ENCODE assay signal across 8 cellular contexts in genomic region chr9:92293452-92294296, GRCh38. TPM values are rescaled to one million over a fixed set of nuclear protein-coding genes. Genes with fewer than 3 reads are reported as not detected.
DNase-seq lines count a peak whose midpoint lies in the region; ATAC-seq and FAIRE-seq lines count a peak whose summit lies in the region.

Gene IARS1, minus strand, starts transcription at chr9:92293697. Its CDS starts 4,278 bp downstream, at chr9:92289419.

- peak; percentile 87 for FAIRE-seq in HTR-8/SVneo (lab: Jason Lieb, UNC)

- peak within 1 kb of the TSS; percentile 96 to 99 for H3K27ac Mint-ChIP-seq in effector memory CD8-positive, alpha-beta T cell

- DNase-seq in Caki2 (ENCODE audit: low read depth) (peak; percentile 96), HTR-8/SVneo (ENCODE audit: insufficient read length, low spot score) (peak; percentile 97), NOMO-1 treated with DMSO at 0.1 percent for 48 hours (lab: John Stamatoyannopoulos, UW; ENCODE audit: unreplicated experiment) (peak; percentile 95), medulla oblongata (ENCODE audit: extremely low spot score) (peak; percentile 97)
- peak; percentile 99 for DNase-seq in activated CD8-positive, alpha-beta memory T cell treated with anti-CD3 and anti-CD28 coated beads for 4 hours (ENCODE audit: low read depth in 2 of 2)
- peak; percentile 99 to 100 (median 100) for DNase-seq in effector memory CD8-positive, alpha-beta T cell
- DNase-seq in stimulated activated CD8-positive, alpha-beta memory T cell treated with anti-CD3 and anti-CD28 coated beads, Interleukin-12 subunit alpha, Interleukin-12 subunit beta, amount 100 ng/mL, for 1 hour (ENCODE audit: low read depth): peak; percentile 99

- H3K27me3 Mint-ChIP-seq in effector memory CD8-positive, alpha-beta T cell: no peaks in the 10 kb centered on the region

- peaks cover 28 to 42% of the 10 kb centered on the region in 2 donors for H3K4me1 Mint-ChIP-seq in effector memory CD8-positive, alpha-beta T cell (ENCODE audit: low read depth in 2 of 2)

- no peaks in the 10 kb centered on the region for H3K9me3 Mint-ChIP-seq in effector memory CD8-positive, alpha-beta T cell

- in situ Hi-C loops in Caki2 (cut with HindIII; ENCODE audit: low pct_unique_long_range_greater_than_20kb, low sequenced_read_pairs): no loop called here

- H3K36me3 Mint-ChIP-seq in effector memory CD8-positive, alpha-beta T cell (ENCODE audit: insufficient read depth): peaks cover 38% of the 10 kb centered on the region

- H3K4me3 Mint-ChIP-seq in effector memory CD8-positive, alpha-beta T cell: peak within 1 kb of the TSS; percentile 93 to 99

- ATAC-seq in GM21367 (IDR thresholded peaks at IDR 0.05; ENCODE audit: unreplicated experiment): peak; percentile 92
- peak; percentile 96 for ATAC-seq in effector memory CD8-positive, alpha-beta T cell (replicated peaks)

RNA-seq across cellular contexts. Expression of gene IARS1, which starts in this region (rescaled TPM):
- 112 and 127 TPM in 2 replicates for total RNA-seq in Caki2 (2014; rRNA removed; shearing (Covaris generic); ENCODE audit: low replicate concordance)

Comparison
In these comparisons a context has a peak if more than half of its experiments do, and no peak if none do; other contexts are left out.
1. Peak in every context shown above with its lines: DNase-seq and ATAC-seq.